ENCODE assay signal across 11 cellular contexts in genomic region chr7:37424995-37425394, GRCh38.
"Had no signal": no experiment of that assay in that cellular context is flagged by ENCODE, and none has a peak within 500 bp of the region (broad histone marks: within the 10 kb centered on the region; RNA-seq: fewer than 3 reads in every experiment).

No MANE protein-coding gene starts in this region.

- H3K27me3 ChIP-seq: tibial artery had no signal

- H3K4me3 Mint-ChIP-seq: activated CD8-positive, alpha-beta T cell treated with anti-CD3 and anti-CD28 coated beads, Interleukin-2, amount 10 ng/mL, durations not matched to agents 7 days and 5 days; activated naive CD4-positive, alpha-beta T cell treated with anti-CD3 and anti-CD28 coated beads, Interleukin-2, amount 10 ng/mL, durations not matched to agents 7 days and 5 days; nephron progenitor cell had no signal

- H3K4me3 ChIP-seq: lung, tibial artery had no signal

- H3K4me1 Mint-ChIP-seq: nephron progenitor cell had no signal

- H3K9me3 ChIP-seq: tibial artery had no signal

- H3K27ac Mint-ChIP-seq: activated CD8-positive, alpha-beta T cell treated with anti-CD3 and anti-CD28 coated beads, Interleukin-2, amount 10 ng/mL, durations not matched to agents 7 days and 5 days; activated naive CD4-positive, alpha-beta T cell treated with anti-CD3 and anti-CD28 coated beads, Interleukin-2, amount 10 ng/mL, durations not matched to agents 7 days and 5 days; nephron progenitor cell had no signal

- H3K36me3 ChIP-seq: tibial artery had no signal

- ATAC-seq: activated CD8-positive, alpha-beta T cell treated with anti-CD3 and anti-CD28 coated beads, Interleukin-2, amount 10 ng/mL, durations not matched to agents 7 days and 5 days had no signal

- H3K27me3 Mint-ChIP-seq: activated naive CD4-positive, alpha-beta T cell treated with anti-CD3 and anti-CD28 coated beads, Interleukin-2, amount 10 ng/mL, durations not matched to agents 7 days and 5 days had no signal

- DNase-seq: activated CD8-positive, alpha-beta memory T cell treated with anti-CD3 and anti-CD28 coated beads, Interleukin-2, amount 50 U/mL, for 48 hours; activated CD8-positive, alpha-beta T cell treated with anti-CD3 and anti-CD28 coated beads, Interleukin-2, amount 10 ng/mL, durations not matched to agents 7 days and 5 days; activated naive CD4-positive, alpha-beta T cell treated with anti-CD3 and anti-CD28 coated beads, Interleukin-2, amount 10 ng/mL, durations not matched to agents 7 days and 5 days; caudate nucleus; hypothalamus; kidney glomerular epithelial cell; nephron progenitor cell; stimulated activated CD4-positive, alpha-beta T cell treated with anti-CD3 and anti-CD28 coated beads, Interleukin-4, amount 100 ng/mL, for 1 hour; stimulated activated CD8-positive, alpha-beta memory T cell treated with anti-CD3 and anti-CD28 coated beads, Interleukin-4, amount 100 ng/mL, for 48 hours; tibial artery had no signal

- H3K27ac ChIP-seq: tibial artery had no signal

- H3K9me3 Mint-ChIP-seq: activated naive CD4-positive, alpha-beta T cell treated with anti-CD3 and anti-CD28 coated beads, Interleukin-2, amount 10 ng/mL, durations not matched to agents 7 days and 5 days; nephron progenitor cell had no signal
